In the genomic region with DNA sequence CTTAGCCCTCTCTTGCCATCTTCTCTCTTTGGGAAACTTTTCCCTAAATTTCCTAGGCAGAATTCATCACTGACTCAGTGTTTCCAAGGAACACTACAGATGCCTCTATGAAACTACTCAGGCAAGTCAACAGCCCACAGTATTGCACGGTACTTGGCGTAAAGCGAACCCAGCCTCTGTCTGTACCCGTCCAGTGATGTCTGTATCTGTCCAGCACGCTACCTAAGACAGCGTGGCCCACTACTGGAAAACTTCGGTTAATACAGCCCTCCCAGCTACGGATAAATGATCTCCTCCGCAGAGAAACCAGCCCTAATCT, we compare ENCODE assay signal across 8 cellular contexts. TPM values are rescaled to one million over a fixed set of nuclear protein-coding genes. Genes with fewer than 3 reads are reported as not detected.
A peak's percentile ranks its signal among the peaks of the same experiment; 100 is the strongest.
DNase-seq lines count a peak whose midpoint lies in the region; ATAC-seq, FAIRE-seq and TF ChIP-seq lines count a peak whose summit lies in the region.

No MANE protein-coding gene starts in this region.

- CTCF ChIA-PET in endothelial cell of umbilical vein (lab: Charles Lee) = interaction anchor here (0.8 to 1.6 kb wide), 10 partner anchors 9 to 191 kb away, joined by 3 to 13 read pairs (median 4); a partner anchor contains a TSS

- no peaks in the 10 kb centered on the region for H3K27me3 Mint-ChIP-seq in natural killer cell treated with Interleukin-12 subunit alpha and Interleukin-12 subunit beta and Interleukin-15 and Interleukin-18, amount 100 ng/mL, for 72 hours

- H3K9me3 Mint-ChIP-seq in natural killer cell treated with Interleukin-12 subunit alpha and Interleukin-12 subunit beta and Interleukin-15 and Interleukin-18, amount 100 ng/mL, for 72 hours = no peaks in the 10 kb centered on the region

- H3K27ac ChIP-seq in Peyer's patch (peak overlapping the region; percentile 39 to 82 (median 67)), endothelial cell of umbilical vein (ENCODE audit: insufficient read depth, low read depth, low read length) (peak overlapping the region; percentile 43)

- no peak for TF ChIP-seq POLR2A in Peyer's patch (IDR thresholded peaks at IDR 0.05)
- TF ChIP-seq POLR2A in endothelial cell of umbilical vein (IDR thresholded peaks at IDR 0.05; ENCODE audit: low read depth, low read length) = no peak

- H3K9ac ChIP-seq in endothelial cell of umbilical vein (replicated peaks; ENCODE audit: extremely low read depth, insufficient read depth, low read length) = peak overlapping the region; percentile 86

- H3K4me2 ChIP-seq in endothelial cell of umbilical vein (ENCODE audit: insufficient read depth, low read length) = peak overlapping the region; percentile 42

- no peak for FAIRE-seq in endothelial cell of umbilical vein (lab: Jason Lieb, UNC)

- H3K27me3 ChIP-seq in Peyer's patch (no peaks in the 10 kb centered on the region), endothelial cell of umbilical vein (ENCODE audit: control insufficient read depth in 2 of 2, insufficient read depth in 2 of 2, low read length in 2 of 2) (peaks cover 2 to 5% of the 10 kb centered on the region in 2 experiments)

- ATAC-seq in HG02642 (IDR thresholded peaks at IDR 0.05; ENCODE audit: poor library complexity, unreplicated experiment) = peak; percentile 20
- ATAC-seq in natural killer cell treated with Interleukin-12 subunit alpha and Interleukin-12 subunit beta and Interleukin-15 and Interleukin-18, amount 100 ng/mL, for 72 hours = peak; percentile 44 to 60

- H3K4me1 ChIP-seq in Peyer's patch = peaks cover 0 to 6% (median 3%) of the 10 kb centered on the region in 4 donors
- H3K4me1 ChIP-seq in endothelial cell of umbilical vein (ENCODE audit: control insufficient read depth, extremely low read depth, insufficient read depth, low read length) = peaks cover 4% of the 10 kb centered on the region

- H3K9me3 ChIP-seq in Peyer's patch (no peaks in the 10 kb centered on the region), endothelial cell of umbilical vein (replicated peaks; ENCODE audit: control insufficient read depth, insufficient read depth, low read length) (no peaks in the 10 kb centered on the region)

- H3K4me1 Mint-ChIP-seq in natural killer cell treated with Interleukin-12 subunit alpha and Interleukin-12 subunit beta and Interleukin-15 and Interleukin-18, amount 100 ng/mL, for 72 hours (ENCODE audit: low read depth in 2 of 2) = peaks cover 15 to 27% of the 10 kb centered on the region in 2 donors

- TF ChIP-seq CTCF in GM12875 (IDR thresholded peaks at IDR 0.05; ENCODE audit: borderline replicate concordance, insufficient read depth, low read depth, low read length) = no peak
- no peak for TF ChIP-seq CTCF in Peyer's patch (IDR thresholded peaks at IDR 0.05)
- TF ChIP-seq CTCF in endothelial cell of umbilical vein (IDR thresholded peaks at IDR 0.05; ENCODE audit: extremely low read depth in 1 of 2, insufficient read depth in 1 of 2, low read depth in 1 of 2, low read length in 2 of 2) = no peak

- BruUV-seq in endothelial cell of umbilical vein (replicated peaks; lab: Mats Ljungman, UMichigan) = TSS peak; percentile 65

- peaks cover 9% of the 10 kb centered on the region for H3K36me3 Mint-ChIP-seq in natural killer cell treated with Interleukin-12 subunit alpha and Interleukin-12 subunit beta and Interleukin-15 and Interleukin-18, amount 100 ng/mL, for 72 hours

- H3K4me3 ChIP-seq in GM12875 (ENCODE audit: low read depth, low read length) = peak overlapping the region; percentile 78
- H3K4me3 ChIP-seq in Peyer's patch = peak overlapping the region; percentile 68 to 93 (median 80)
- H3K4me3 ChIP-seq in endothelial cell of umbilical vein (replicated peaks in 1 of 3; ENCODE audit: insufficient read depth in 1 of 3, low read depth in 1 of 3, low read length in 3 of 3) = peak overlapping the region; percentile 68 to 100 (median 81)

- H3K79me2 ChIP-seq in endothelial cell of umbilical vein (ENCODE audit: control insufficient read depth, insufficient read depth, low read length) = peaks cover 19% of the 10 kb centered on the region

- H3K27ac Mint-ChIP-seq in natural killer cell treated with Interleukin-12 subunit alpha and Interleukin-12 subunit beta and Interleukin-15 and Interleukin-18, amount 100 ng/mL, for 72 hours = peak overlapping the region; percentile 89 to 91

- H2AFZ ChIP-seq in endothelial cell of umbilical vein (ENCODE audit: low read depth, low read length) = peak overlapping the region; percentile 80

- H4K20me1 ChIP-seq in endothelial cell of umbilical vein (replicated peaks; ENCODE audit: control insufficient read depth, extremely low read depth, insufficient read depth, low read length) = no peaks in the 10 kb centered on the region

- POLR2A ChIA-PET in endothelial cell of umbilical vein (lab: Charles Lee) = interaction anchor here (1.0 to 1.6 kb wide), 3 partner anchors 13 to 266 kb away, joined by 3 to 7 read pairs (median 4); a partner anchor contains a TSS

- H3K36me3 ChIP-seq in Peyer's patch (peaks cover 0 to 6% (median 0%) of the 10 kb centered on the region in 3 donors), endothelial cell of umbilical vein (ENCODE audit: control insufficient read depth in 2 of 2, extremely low read depth in 1 of 2, insufficient read depth in 2 of 2, low read length in 2 of 2) (peaks cover 0 to 5% of the 10 kb centered on the region in 2 experiments)

- intact Hi-C loops in endothelial cell of umbilical vein (cut with micrococcal nuclease) = loop anchor here (1.0 to 2.0 kb wide), 3 partner anchors 23 to 208 kb away; a partner anchor contains a TSS

- dilution Hi-C loops in endothelial cell of umbilical vein (cut with MboI; ENCODE audit: extremely low pct_ligation_motif_present, low sequenced_read_pairs) = no loop called here

- DNase-seq in Peyer's patch (no peak), endothelial cell of umbilical vein (ENCODE audit: low read depth, low spot score) (no peak), SHP77 (lab: John Stamatoyannopoulos, UW) (no peak), GM19240 (ENCODE audit: insufficient read length, low spot score) (no peak)
- DNase-seq in natural killer cell treated with Interleukin-12 subunit alpha and Interleukin-12 subunit beta and Interleukin-15 and Interleukin-18, amount 100 ng/mL, for 72 hours (ENCODE audit: low spot score) = no peak
- no peak for DNase-seq in activated CD4-positive, CD25-positive, alpha-beta regulatory T cell treated with anti-CD3 and anti-CD28 coated beads, Interleukin-2, amount 50 U/mL, for 72 hours

- peak overlapping the region; percentile 95 for H3K4me3 Mint-ChIP-seq in natural killer cell treated with Interleukin-12 subunit alpha and Interleukin-12 subunit beta and Interleukin-15 and Interleukin-18, amount 100 ng/mL, for 72 hours

- no peaks in the 10 kb centered on the region for H3K9me1 ChIP-seq in endothelial cell of umbilical vein (replicated peaks; ENCODE audit: control insufficient read depth, extremely low read depth, insufficient read depth, low read length)

TF ChIP-seq in endothelial cell of umbilical vein, 7 proteins besides CTCF, POLR2A, EP300 and RAD21 (continues in another document):
- TF ChIP-seq GATA2 (IDR thresholded peaks at IDR 0.05; ENCODE audit: insufficient read depth, insufficient read length, low read depth, low read length) (no peak), POLR2AphosphoS5 (IDR thresholded peaks at IDR 0.05; ENCODE audit: insufficient read depth, low read depth, low read length) (no peak), MYC (IDR thresholded peaks at IDR 0.05; ENCODE audit: low read depth, low read length) (no peak)
- TF ChIP-seq, protein P1, sequence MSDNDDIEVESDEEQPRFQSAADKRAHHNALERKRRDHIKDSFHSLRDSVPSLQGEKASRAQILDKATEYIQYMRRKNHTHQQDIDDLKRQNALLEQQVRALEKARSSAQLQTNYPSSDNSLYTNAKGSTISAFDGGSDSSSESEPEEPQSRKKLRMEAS (IDR thresholded peaks at IDR 0.05; ENCODE audit: insufficient read depth, insufficient read length) = no peak

RNA-seq across cellular contexts. Expression of a gene that starts 0.5 kb away (rescaled TPM):
- 10 to 100 TPM; 23.7 to 46.2 (median 43.7) TPM for total RNA-seq in Peyer's patch
- total RNA-seq in endothelial cell of umbilical vein = 49.0 and 49.7 TPM in 2 replicates
- 74.0 and 95.0 TPM in 2 replicates for polyA plus RNA-seq in endothelial cell of umbilical vein
- polyA plus RNA-seq in endothelial cell of umbilical vein (2011; cell fraction: cytosol; rRNA removed) = 86.5 and 99.7 TPM in 2 replicates
- polyA plus RNA-seq in endothelial cell of umbilical vein (2011; cell fraction: nucleus; rRNA removed) = 66.4 and 84.1 TPM in 2 replicates
- polyA plus RNA-seq in endothelial cell of umbilical vein (2012) = 54.4 and 66.1 TPM in 2 replicates
- polyA minus RNA-seq in endothelial cell of umbilical vein = 48.1 and 54.5 TPM in 2 replicates
- polyA minus RNA-seq in endothelial cell of umbilical vein (2011; cell fraction: cytosol; rRNA and poly(A)+ RNA removed) = 55.4 TPM
- 17.9 and 23.5 TPM in 2 replicates for polyA minus RNA-seq in endothelial cell of umbilical vein (2011; cell fraction: nucleus; rRNA and poly(A)+ RNA removed)
- 10 to 100 TPM; 40.7 to 50.0 TPM for total RNA-seq in natural killer cell treated with Interleukin-12 subunit alpha and Interleukin-12 subunit beta and Interleukin-15 and Interleukin-18, amount 100 ng/mL, for 72 hours

RNA-seq across cellular contexts. Expression of a gene that starts 34.6 kb away (rescaled TPM):
- total RNA-seq in Peyer's patch = 10 to 100 TPM; 25.6 to 48.9 (median 33.5) TPM
- 20.2 and 21.3 TPM in 2 replicates for total RNA-seq in endothelial cell of umbilical vein
- polyA plus RNA-seq in endothelial cell of umbilical vein = 15.4 and 17.3 TPM in 2 replicates
- 13.4 and 14.1 TPM in 2 replicates for polyA plus RNA-seq in endothelial cell of umbilical vein (2011; cell fraction: cytosol; rRNA removed)
- 68.7 and 87.4 TPM in 2 replicates for polyA plus RNA-seq in endothelial cell of umbilical vein (2011; cell fraction: nucleus; rRNA removed)
- 19.1 and 23.7 TPM in 2 replicates for polyA plus RNA-seq in endothelial cell of umbilical vein (2012)
- polyA minus RNA-seq in endothelial cell of umbilical vein = 19.5 and 20.5 TPM in 2 replicates
- 27.0 TPM for polyA minus RNA-seq in endothelial cell of umbilical vein (2011; cell fraction: cytosol; rRNA and poly(A)+ RNA removed)
- polyA minus RNA-seq in endothelial cell of umbilical vein (2011; cell fraction: nucleus; rRNA and poly(A)+ RNA removed) = 18.5 and 21.6 TPM in 2 replicates
- 10 to 100 TPM; 35.2 to 50.4 TPM for total RNA-seq in natural killer cell treated with Interleukin-12 subunit alpha and Interleukin-12 subunit beta and Interleukin-15 and Interleukin-18, amount 100 ng/mL, for 72 hours

RNA-seq across cellular contexts. Expression of a gene that starts 41.2 kb away (rescaled TPM):
- total RNA-seq in Peyer's patch = 1 to 10 TPM in 1 of 4 donors, not detected in 3; 2.1 TPM
- total RNA-seq in endothelial cell of umbilical vein = not detected in 2 replicates
- 0.11 TPM in 1 of 2 replicates, not detected in the other for polyA plus RNA-seq in endothelial cell of umbilical vein
- not detected in 2 replicates for polyA plus RNA-seq in endothelial cell of umbilical vein (2011; cell fraction: cytosol; rRNA removed)
- polyA plus RNA-seq in endothelial cell of umbilical vein (2011; cell fraction: nucleus; rRNA removed) = not detected in 2 replicates
- 0.24 TPM in 1 of 2 replicates, not detected in the other for polyA plus RNA-seq in endothelial cell of umbilical vein (2012)
- not detected in 2 replicates for polyA minus RNA-seq in endothelial cell of umbilical vein
- not detected for polyA minus RNA-seq in endothelial cell of umbilical vein (2011; cell fraction: cytosol; rRNA and poly(A)+ RNA removed)
- not detected in 2 replicates for polyA minus RNA-seq in endothelial cell of umbilical vein (2011; cell fraction: nucleus; rRNA and poly(A)+ RNA removed)
- not detected for total RNA-seq in natural killer cell treated with Interleukin-12 subunit alpha and Interleukin-12 subunit beta and Interleukin-15 and Interleukin-18, amount 100 ng/mL, for 72 hours
